Comparison of ENCODE assay signal across 1 cellular context in genomic region chr13:33107403-33107760, GRCh38.
TF ChIP-seq lines count a peak whose summit lies in the region.

No MANE protein-coding gene starts in this region.

TF ChIP-seq in GM12878, 131 proteins besides CTCF, POLR2A, EP300 and RAD21 (continued from another document):
- 0 out of 2 replicates have a peak, but pooled peaks have one; percentile 1 for TF ChIP-seq RELB (IDR thresholded peaks at IDR 0.05; ENCODE audit: low read depth)
